Comparison of ENCODE assay signal across 9 cellular contexts in genomic region chr11:111422494-111423249, GRCh38. TPM values are rescaled to one million over a fixed set of nuclear protein-coding genes. Genes with fewer than 3 reads are reported as not detected.
DNase-seq lines count a peak whose midpoint lies in the region; ATAC-seq, FAIRE-seq and TF ChIP-seq lines count a peak whose summit lies in the region.
"Had no signal": no experiment of that assay in that cellular context is flagged by ENCODE, and none has a peak within 500 bp of the region (broad histone marks: within the 10 kb centered on the region; RNA-seq: fewer than 3 reads in every experiment).

No MANE protein-coding gene starts in this region.

- DNase-seq in CD4-positive, alpha-beta T cell = peak; percentile 10 to 51 (median 27)
- DNase-seq in GM19238 (ENCODE audit: insufficient read length, low spot score) (peak; percentile 51), NCI-H524 (lab: John Stamatoyannopoulos, UW) (peak; percentile 55 to 75), activated T-cell treated with anti-CD3 and anti-CD28 coated beads for 1 hour (ENCODE audit: low read depth) (peak; percentile 30), fibroblast of the aortic adventitia (ENCODE audit: low read depth) (peak; percentile 44), progenitor cell of endocrine pancreas (ENCODE audit: low spot score, unreplicated experiment) (peak; percentile 76), frontal cortex (ENCODE audit: low spot score in 2 of 2) (no peak)

- no peak overlapping the region for H3K4me3 ChIP-seq in fibroblast of the aortic adventitia (ENCODE audit: low read depth, low read length)

- CTCF ChIA-PET in CD4-positive, alpha-beta T cell (lab: Charles Lee) = interaction anchor here (1.5 kb wide), 1 partner anchor 140 kb away, joined by 9 read pairs; no protein-coding TSS in a partner anchor

- peaks cover 6% of the 10 kb centered on the region for H3K4me1 Mint-ChIP-seq in CD4-positive, alpha-beta T cell (ENCODE audit: low read depth)
- H3K4me1 Mint-ChIP-seq in progenitor cell of endocrine pancreas (ENCODE audit: low read depth) = peaks cover 1% of the 10 kb centered on the region

- H3K27me3 Mint-ChIP-seq in CD4-positive, alpha-beta T cell = no peaks in the 10 kb centered on the region
- peaks cover 4% of the 10 kb centered on the region for H3K27me3 Mint-ChIP-seq in progenitor cell of endocrine pancreas

- H3K27me3 ChIP-seq in CD4-positive, alpha-beta T cell (ENCODE audit: control insufficient read depth, insufficient read depth, low read length) = no peaks in the 10 kb centered on the region

- intact Hi-C loops in CD4-positive, alpha-beta T cell (cut with DNase I, micrococcal nuclease) = loop anchor here (1.0 to 5.0 kb wide), 2 partner anchors 65 to 139 kb away; no protein-coding TSS in a partner anchor

- H3K4me3 Mint-ChIP-seq in CD4-positive, alpha-beta T cell = no peak overlapping the region
- H3K4me3 Mint-ChIP-seq in progenitor cell of endocrine pancreas (ENCODE audit: low read depth) = no peak overlapping the region

- POLR2A ChIA-PET in CD4-positive, alpha-beta T cell (lab: Charles Lee) = no interaction called here

- H3K27ac Mint-ChIP-seq in CD4-positive, alpha-beta T cell = no peak overlapping the region
- H3K27ac Mint-ChIP-seq in progenitor cell of endocrine pancreas = no peak overlapping the region

- peak; percentile 64 for ATAC-seq in CD4-positive, alpha-beta T cell (ENCODE audit: poor library complexity)
- peak; percentile 75 for ATAC-seq in HG03159 (IDR thresholded peaks at IDR 0.05; ENCODE audit: unreplicated experiment)

- H3K9me3 Mint-ChIP-seq in CD4-positive, alpha-beta T cell = no peaks in the 10 kb centered on the region
- no peaks in the 10 kb centered on the region for H3K9me3 Mint-ChIP-seq in progenitor cell of endocrine pancreas (ENCODE audit: low read depth)

- H3K27ac ChIP-seq in CD4-positive, alpha-beta T cell (ENCODE audit: low read depth, low read length) = no peak overlapping the region

- no peak for FAIRE-seq in frontal cortex (lab: Jason Lieb, UNC)

- no peaks in the 10 kb centered on the region for H3K9me3 ChIP-seq in CD4-positive, alpha-beta T cell (ENCODE audit: control insufficient read depth, low read length)

- H3K36me3 Mint-ChIP-seq in CD4-positive, alpha-beta T cell (ENCODE audit: low read depth) = no peaks in the 10 kb centered on the region
- no peaks in the 10 kb centered on the region for H3K36me3 Mint-ChIP-seq in progenitor cell of endocrine pancreas (ENCODE audit: insufficient read depth)

- peak; percentile 66 for TF ChIP-seq CTCF in CD4-positive, alpha-beta T cell (IDR thresholded peaks at IDR 0.05)
- TF ChIP-seq CTCF in fibroblast of the aortic adventitia (IDR thresholded peaks at IDR 0.05; ENCODE audit: insufficient read depth, low read length) (peak; percentile 86), progenitor cell of endocrine pancreas (IDR thresholded peaks at IDR 0.05; ENCODE audit: unreplicated experiment) (peak; percentile 93)

RNA-seq across cellular contexts. Expression of gene POU2AF1, which starts 43.6 kb away (rescaled TPM):
- under 1 TPM; 0.52 to 0.78 TPM for total RNA-seq in CD4-positive, alpha-beta T cell
- not detected in 2 replicates for total RNA-seq in fibroblast of the aortic adventitia (ENCODE audit: low replicate concordance)
- total RNA-seq in progenitor cell of endocrine pancreas = 0.43 and 0.58 TPM in 2 replicates
- not detected for total RNA-seq in frontal cortex
- total RNA-seq: RPMI7951 had no signal

Comparison
In these comparisons a context has a peak if more than half of its experiments do, and no peak if none do; other contexts are left out.
1. DNase-seq: peak in CD4-positive, alpha-beta T cell (10 of 10), GM19238 (single experiment), NCI-H524 (2 of 2), activated T-cell treated with anti-CD3 and anti-CD28 coated beads for 1 hour (single experiment), fibroblast of the aortic adventitia (single experiment) and progenitor cell of endocrine pancreas (single experiment); none in frontal cortex (0 of 2).
2. Peak in every context shown above with its lines, with median percentiles within 50 percentile points of each other: CTCF ChIP-seq.